3 cellular contexts compared by ENCODE assay signal in genomic region chr2:65256088-65256487, GRCh38.
TF ChIP-seq lines count a peak whose summit lies in the region.

No MANE protein-coding gene starts in this region.

TF ChIP-seq in SK-N-SH, 30 proteins besides CTCF, POLR2A, EP300 and RAD21:
- TF ChIP-seq MAX (IDR thresholded peaks at IDR 0.05; ENCODE audit: low read depth) (no peak), GATA2 (CRISPR knock-in tag; IDR thresholded peaks at IDR 0.05) (no peak)

TF ChIP-seq in SK-N-SH treated with all-trans-retinoic acid at 6 μM for 48 hours, 23 proteins besides CTCF, POLR2A, EP300 and RAD21:
- no peak for TF ChIP-seq OSR1 (CRISPR knock-in tag; IDR thresholded peaks at IDR 0.05)
- no peak for TF ChIP-seq PATZ1 (CRISPR knock-in tag; IDR thresholded peaks at IDR 0.05; ENCODE audit: borderline replicate concordance)
- TF ChIP-seq ZC3H10 (CRISPR knock-in tag; IDR thresholded peaks at IDR 0.05): no peak
- TF ChIP-seq TSHZ2 (CRISPR knock-in tag; IDR thresholded peaks at IDR 0.05): no peak
- TF ChIP-seq ZFP30 (CRISPR knock-in tag; IDR thresholded peaks at IDR 0.05): no peak
- no peak for TF ChIP-seq CSDC2 (CRISPR knock-in tag; IDR thresholded peaks at IDR 0.05)
- no peak for TF ChIP-seq CSRNP3 (CRISPR knock-in tag; IDR thresholded peaks at IDR 0.05)
- no peak for TF ChIP-seq RARB (CRISPR knock-in tag; IDR thresholded peaks at IDR 0.05)
- TF ChIP-seq ISL1 (CRISPR knock-in tag; IDR thresholded peaks at IDR 0.05): no peak
- TF ChIP-seq TOX (CRISPR knock-in tag; IDR thresholded peaks at IDR 0.05; ENCODE audit: borderline replicate concordance): no peak
- no peak for TF ChIP-seq PPARA (CRISPR knock-in tag; IDR thresholded peaks at IDR 0.05; ENCODE audit: borderline replicate concordance)

TF ChIP-seq in GM12878, 131 proteins besides CTCF, POLR2A, EP300 and RAD21:
- TF ChIP-seq ZNF24 (IDR thresholded peaks at IDR 0.05) (no peak), PRDM15 (CRISPR knock-in tag; IDR thresholded peaks at IDR 0.05) (no peak), USF2 (IDR thresholded peaks at IDR 0.05; ENCODE audit: borderline replicate concordance, low read depth, low read length) (no peak), SMARCA5 (IDR thresholded peaks at IDR 0.05) (no peak)
TF ChIP-seq in GM12878: peak in this region for 0.
